Comparison of ENCODE assay signal across 24 cellular contexts in genomic region chr17:33225509-33225908, GRCh38.
"Had no signal": no experiment of that assay in that cellular context is flagged by ENCODE, and none has a peak within 500 bp of the region (broad histone marks: within the 10 kb centered on the region; RNA-seq: fewer than 3 reads in every experiment).

No MANE protein-coding gene starts in this region.

- ATAC-seq: activated CD4-positive, alpha-beta T cell treated with anti-CD3 and anti-CD28 coated beads for 36 hours; activated T-cell treated with anti-CD3 and anti-CD28 coated beads, Interleukin-2, amount 50 U/mL, for 72 hours; K562 had no signal

- H3K27me3 ChIP-seq: breast epithelium had no signal

- DNase-seq: activated CD4-positive, alpha-beta memory T cell treated with anti-CD3 and anti-CD28 coated beads, Interleukin-2, amount 10 ng/mL, durations not matched to agents 7 days and 5 days; activated CD4-positive, alpha-beta T cell treated with anti-CD3 and anti-CD28 coated beads for 36 hours; activated CD4-positive, alpha-beta T cell treated with anti-CD3 and anti-CD28 coated beads, Interleukin-2, amount 50 U/mL, for 1 hour; activated gamma-delta T cell treated with Interleukin-2 at 50 U/mL for 16 hours; activated naive CD4-positive, alpha-beta T cell treated with anti-CD3 and anti-CD28 coated beads, Interleukin-2, amount 10 ng/mL, durations not matched to agents 7 days and 5 days; activated naive CD8-positive, alpha-beta T cell treated with anti-CD3 and anti-CD28 coated beads for 36 hours; activated T-cell treated with anti-CD3 and anti-CD28 coated beads for 4 hours; activated T-cell treated with anti-CD3 and anti-CD28 coated beads, Interleukin-2, amount 50 U/mL, for 72 hours; central memory CD4-positive, alpha-beta T cell; Karpas-422; MM.1S; NCI-H1105; NCI-H1436; NCI-H1694 treated with DMSO at 0.1 percent for 48 hours; NCI-H2029 treated with DMSO at 0.1 percent for 48 hours; NCI-H345; NCI-H510A; NCI-H526 treated with DMSO at 0.1 percent for 48 hours; NCI-H82; T-helper 1 cell had no signal

- H3K4me3 ChIP-seq: breast epithelium, K562, SK-N-MC had no signal

- H3K4me1 ChIP-seq: breast epithelium had no signal

- H3K36me3 ChIP-seq: breast epithelium had no signal

- H3K9me3 ChIP-seq: breast epithelium had no signal

- H3K27ac ChIP-seq: breast epithelium, SK-N-MC, VCaP had no signal
